ENCODE assay signal across 17 cellular contexts in the genomic region with DNA sequence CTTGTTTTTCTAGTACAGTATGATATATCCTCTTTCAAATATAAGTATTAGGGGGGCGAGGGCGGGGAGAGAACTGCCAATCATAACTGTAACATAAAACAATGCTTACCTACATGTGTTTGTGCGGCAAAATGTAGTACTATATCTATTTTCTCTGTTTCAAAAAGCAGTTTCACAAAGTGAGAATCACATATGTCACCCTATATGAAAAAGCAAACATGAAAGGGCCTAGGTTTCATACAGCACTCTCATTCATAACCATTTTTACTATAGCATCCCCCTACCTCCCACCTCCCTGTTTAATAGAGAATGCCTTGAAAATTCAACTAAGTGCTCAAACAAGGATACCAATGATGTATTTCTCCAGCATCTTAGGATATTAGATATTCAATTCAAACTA. TPM values are rescaled to one million over a fixed set of nuclear protein-coding genes. Genes with fewer than 3 reads are reported as not detected.
DNase-seq lines count a peak whose midpoint lies in the region; ATAC-seq and TF ChIP-seq lines count a peak whose summit lies in the region.
"Had no signal": no experiment of that assay in that cellular context is flagged by ENCODE, and none has a peak within 500 bp of the region (broad histone marks: within the 10 kb centered on the region; RNA-seq: fewer than 3 reads in every experiment).

No MANE protein-coding gene starts in this region.

- H4K20me1 ChIP-seq in DND-41 (ENCODE audit: insufficient read depth, low read length) (no peaks in the 10 kb centered on the region; the same call in 1 of the 2 replicates), KMS-11 (ENCODE audit: insufficient read depth) (no peaks in the 10 kb centered on the region; the same call in 1 of the 2 replicates)
- H4K20me1 ChIP-seq: BLaER1 had no signal

- TF ChIP-seq CTCF in DND-41 (IDR thresholded peaks at IDR 0.05; ENCODE audit: borderline replicate concordance, extremely low read depth, low read length, poor library complexity, severe bottlenecking) = no peak
- no peak for TF ChIP-seq CTCF in KMS-11 (conservative IDR thresholded peaks at IDR 0.05; ENCODE audit: low read depth, low read length)
- no peak for TF ChIP-seq CTCF in adrenal gland (IDR thresholded peaks at IDR 0.05)

- H3K36me3 ChIP-seq in DND-41 (ENCODE audit: insufficient read depth, low read length) = peaks cover 58% of the 10 kb centered on the region
- no peaks in the 10 kb centered on the region for H3K36me3 ChIP-seq in KMS-11 (ENCODE audit: insufficient read depth)
- H3K36me3 ChIP-seq in adrenal gland (replicated peaks in 1 of 2) = peaks cover 0 to 19% of the 10 kb centered on the region in 2 donors

- no peaks in the 10 kb centered on the region for H3K9me3 ChIP-seq in DND-41 (ENCODE audit: insufficient read depth, low read length, severe bottlenecking)
- H3K9me3 ChIP-seq in adrenal gland (replicated peaks in 1 of 3) = no peaks in the 10 kb centered on the region
- H3K9me3 ChIP-seq: BLaER1 had no signal

- ATAC-seq in activated CD4-positive, CD25-positive, alpha-beta regulatory T cell treated with anti-CD3 and anti-CD28 coated beads, Interleukin-2, amount 50 U/mL, for 24 hours = peak; percentile 46 to 58
- no peak for ATAC-seq in DND-41 (ENCODE audit: insufficient read depth, low read depth)
- ATAC-seq in HG02571 (IDR thresholded peaks at IDR 0.05; ENCODE audit: unreplicated experiment) = peak; percentile 41
- no peak for ATAC-seq in GM21390 (IDR thresholded peaks at IDR 0.05; ENCODE audit: unreplicated experiment)
- no peak for ATAC-seq in GM21528 (IDR thresholded peaks at IDR 0.05; ENCODE audit: low FRiP score, unreplicated experiment)
- ATAC-seq: K562 had no signal

- no peak for DNase-seq in activated CD4-positive, CD25-positive, alpha-beta regulatory T cell treated with anti-CD3 and anti-CD28 coated beads, Interleukin-2, amount 50 U/mL, for 72 hours
- DNase-seq in DND-41 (no peak), adrenal gland (no peak)
- DNase-seq: CD8-positive, alpha-beta memory T cell; NCI-H1092 treated with DMSO at 0.1 percent for 48 hours; NCI-H1694; NCI-H345; NCI-H526 treated with DMSO at 0.1 percent for 48 hours; PC-9 had no signal

- H3K4me2 ChIP-seq in DND-41 (ENCODE audit: insufficient read depth, low read length) (peak overlapping the region; percentile 44; the same call in 1 of the 2 replicates), KMS-11 (peak overlapping the region; percentile 17; the same call in 1 of the 2 replicates)
- H3K4me2 ChIP-seq: BLaER1, PC-9 had no signal

- 95 to 98% (median 96%) methylated on average over 3 of the region's 3 CpGs for WGBS in adrenal gland, 4 donors

- intact Hi-C loops in adrenal gland (cut with DNase I) = no loop called here

- H3K27me3 ChIP-seq in DND-41 (ENCODE audit: insufficient read depth, low read length, poor library complexity) (no peaks in the 10 kb centered on the region), KMS-11 (ENCODE audit: insufficient read depth, low read depth) (no peaks in the 10 kb centered on the region), adrenal gland (no peaks in the 10 kb centered on the region)
- H3K27me3 ChIP-seq: BLaER1 had no signal

- H3K4me1 ChIP-seq in DND-41 (ENCODE audit: insufficient read depth, low read length) (peaks cover 49% of the 10 kb centered on the region), KMS-11 (ENCODE audit: low read depth, poor library complexity, severe bottlenecking) (peaks cover 33% of the 10 kb centered on the region), adrenal gland (replicated peaks in 1 of 2) (peaks cover 4 to 22% of the 10 kb centered on the region in 2 donors)

- TF ChIP-seq POLR2A in adrenal gland (IDR thresholded peaks at IDR 0.05) = no peak

- H3K79me2 ChIP-seq in DND-41 (ENCODE audit: insufficient read depth, low read length) (peaks cover 87% of the 10 kb centered on the region), KMS-11 (ENCODE audit: insufficient read depth, low read depth) (peaks cover 27% of the 10 kb centered on the region; the same call in 1 of the 2 replicates)

- H3K9ac ChIP-seq in DND-41 (ENCODE audit: low read depth, low read length) (no peak overlapping the region), KMS-11 (no peak overlapping the region)
- H3K9ac ChIP-seq: BLaER1 had no signal

- H3K4me3 ChIP-seq in DND-41 (ENCODE audit: low read depth in 1 of 2, low read length in 2 of 2) (no peak overlapping the region; a peak in 1 of 4 replicates), KMS-11 (IDR thresholded peaks at IDR 0.05; ENCODE audit: insufficient read depth, low read depth, low read length) (no peak overlapping the region), adrenal gland (no peak overlapping the region)
- H3K4me3 ChIP-seq: BLaER1, K562, PC-9 had no signal

- H2AFZ ChIP-seq in DND-41 (ENCODE audit: low read depth, low read length) (no peak overlapping the region), KMS-11 (ENCODE audit: low read depth) (no peak overlapping the region)
- H2AFZ ChIP-seq: PC-9 had no signal

- H3K27ac ChIP-seq in DND-41 (ENCODE audit: low read length) = no peak overlapping the region
- no peak overlapping the region for H3K27ac ChIP-seq in KMS-11
- no peak overlapping the region for H3K27ac ChIP-seq in adrenal gland
- H3K27ac ChIP-seq: 22Rv1, BLaER1, PC-9 had no signal

RNA-seq across cellular contexts. Expression of a gene that starts 5.2 kb away (rescaled TPM):
- 10 to 100 TPM in 7 of 8 donors, 1 to 10 TPM in 1; 9.6 to 23.7 (median 11.6) TPM for total RNA-seq in adrenal gland
- polyA plus RNA-seq in adrenal gland = 10 to 100 TPM in 1 of 3 donors, 1 to 10 TPM in 2; 6.2 to 27.4 (median 7.5) TPM

RNA-seq across cellular contexts. Expression of a gene that starts 10.9 kb away (rescaled TPM):
- 1 to 10 TPM; 3.1 to 5.8 (median 3.8) TPM for total RNA-seq in adrenal gland
- 1 to 10 TPM; 1.1 to 8.0 (median 1.5) TPM for polyA plus RNA-seq in adrenal gland

Comparison
In these comparisons a context has a peak if more than half of its experiments do, and no peak if none do; other contexts are left out.
1. ATAC-seq: peak in activated CD4-positive, CD25-positive, alpha-beta regulatory T cell treated with anti-CD3 and anti-CD28 coated beads, Interleukin-2, amount 50 U/mL, for 24 hours (2 of 2) and HG02571 (single experiment); none in DND-41 (single experiment), GM21390 (single experiment) and GM21528 (single experiment).